Comparison of ENCODE assay signal across 24 cellular contexts in the genomic region with DNA sequence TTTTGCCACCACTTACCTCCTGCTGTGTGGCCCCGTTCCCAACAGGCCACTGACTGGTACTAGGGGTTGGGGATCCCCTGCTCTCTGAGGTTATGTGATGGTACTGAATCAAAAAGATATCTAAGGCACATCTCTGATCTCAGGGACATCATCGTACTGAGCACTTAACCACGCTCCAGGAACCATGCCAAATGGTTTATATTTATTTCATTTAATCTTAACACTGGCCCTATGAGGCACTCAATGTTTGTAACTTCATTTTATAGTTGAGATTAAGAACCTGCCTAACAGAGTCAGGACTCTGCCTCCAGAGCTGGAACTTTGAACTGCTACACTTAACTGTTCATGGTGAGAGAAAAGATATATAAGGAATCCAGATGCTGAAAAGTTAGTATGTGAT.
A peak's percentile ranks its signal among the peaks of the same experiment; 100 is the strongest.
DNase-seq lines count a peak whose midpoint lies in the region; ATAC-seq, FAIRE-seq and TF ChIP-seq lines count a peak whose summit lies in the region.
"Had no signal": no experiment of that assay in that cellular context is flagged by ENCODE, and none has a peak within 500 bp of the region (broad histone marks: within the 10 kb centered on the region; RNA-seq: fewer than 3 reads in every experiment).

No MANE protein-coding gene starts in this region.

- no peaks in the 10 kb centered on the region for H3K79me2 ChIP-seq in HepG2 (ENCODE audit: insufficient read depth, low read length)

- TF ChIP-seq POLR2A in right lobe of liver (IDR thresholded peaks at IDR 0.05) (no peak), HepG2 (IDR thresholded peaks at IDR 0.05; ENCODE audit: insufficient read depth in 1 of 2, low read depth in 2 of 2, low read length in 2 of 2) (no peak)

- no peak overlapping the region for H3K4me3 ChIP-seq in right lobe of liver
- no peak overlapping the region for H3K4me3 ChIP-seq in HepG2 (replicated peaks in 1 of 3; ENCODE audit: insufficient read depth in 1 of 3, low read depth in 2 of 3, low read length in 3 of 3)
- H3K4me3 ChIP-seq in foreskin fibroblast (ENCODE audit: low read depth in 1 of 2, low read length in 2 of 2): no peak overlapping the region
- H3K4me3 ChIP-seq: upper lobe of right lung had no signal

- no peaks in the 10 kb centered on the region for H3K27me3 ChIP-seq in right lobe of liver
- no peaks in the 10 kb centered on the region for H3K27me3 ChIP-seq in HepG2 (ENCODE audit: control insufficient read depth in 1 of 2, insufficient read depth in 2 of 2, low read length in 2 of 2)
- H3K27me3 ChIP-seq: upper lobe of right lung had no signal

- H3K4me1 ChIP-seq in right lobe of liver (peaks cover 0 to 16% (median 0%) of the 10 kb centered on the region in 4 donors), HepG2 (ENCODE audit: insufficient read depth, low read length) (peaks cover 36% of the 10 kb centered on the region)
- H3K4me1 ChIP-seq: upper lobe of right lung had no signal

- BruUV-seq in HepG2 (replicated peaks; lab: Mats Ljungman, UMichigan): no TSS peak

- no peaks in the 10 kb centered on the region for H3K9me3 ChIP-seq in right lobe of liver
- H3K9me3 ChIP-seq in HepG2 (ENCODE audit: low read length): no peaks in the 10 kb centered on the region
- H3K9me3 ChIP-seq: upper lobe of right lung had no signal

- H3K36me3 ChIP-seq in right lobe of liver: no peaks in the 10 kb centered on the region
- H3K36me3 ChIP-seq in HepG2 (replicated peaks in 1 of 2; ENCODE audit: control insufficient read depth in 1 of 2, insufficient read depth in 2 of 2, low read length in 2 of 2): no peaks in the 10 kb centered on the region
- H3K36me3 ChIP-seq: upper lobe of right lung had no signal

- H3K4me2 ChIP-seq in HepG2 (ENCODE audit: low read depth, low read length): no peak overlapping the region

- CTCF ChIA-PET in HepG2 (lab: Yijun Ruan, JAX; ENCODE audit: low intra/inter-chr PET ratio, low total read pairs): no interaction called here

- no peak for TF ChIP-seq CTCF in right lobe of liver (IDR thresholded peaks at IDR 0.05)
- no peak for TF ChIP-seq CTCF in HepG2 (CRISPR knock-in tag; IDR thresholded peaks at IDR 0.05)
- no peak for TF ChIP-seq CTCF in foreskin fibroblast (IDR thresholded peaks at IDR 0.05; ENCODE audit: low read depth, low read length)

- TF ChIP-seq EP300 in HepG2 (IDR thresholded peaks at IDR 0.05; ENCODE audit: low read depth in 2 of 2, low read length in 2 of 2): no peak
- no peak for TF ChIP-seq EP300 in HepG2 (CRISPR knock-in tag; IDR thresholded peaks at IDR 0.05; ENCODE audit: borderline replicate concordance)

- in situ Hi-C loops in HepG2 (cut with HindIII; ENCODE audit: extremely low pct_ligation_motif_present, low pct_unique_long_range_greater_than_20kb): no loop called here

- no peaks in the 10 kb centered on the region for H4K20me1 ChIP-seq in HepG2 (ENCODE audit: insufficient read depth, low read length)

- no peak for TF ChIP-seq RAD21 in HepG2 (CRISPR knock-in tag; IDR thresholded peaks at IDR 0.05)

- H3K27ac ChIP-seq in right lobe of liver (peak overlapping the region in 1 of 3 donors; percentile 7), HepG2 (ENCODE audit: extremely low read length, insufficient read depth, low read length) (no peak overlapping the region)
- H3K27ac ChIP-seq: C4-2B, upper lobe of right lung had no signal

- no peak overlapping the region for H2AFZ ChIP-seq in HepG2 (ENCODE audit: low read length)

- H3K9ac ChIP-seq in HepG2 (ENCODE audit: insufficient read depth, low read depth, low read length): no peak overlapping the region

- 39% methylated on average over 2 of the region's 3 CpGs for WGBS in right lobe of liver (ENCODE audit: insufficient coverage, low coverage, low lambda C conversion rate, missing lambda C conversion rate)
- 100% methylated on average over 2 of the region's 3 CpGs for WGBS in HepG2 (ENCODE audit: low lambda C conversion rate)

- POLR2A ChIA-PET in HepG2 (lab: Yijun Ruan, JAX): no interaction called here

- FAIRE-seq in HepG2 (lab: Jason Lieb, UNC): no peak
- FAIRE-seq: RCC 7860 had no signal

- ATAC-seq in right lobe of liver (peak; percentile 34 to 53 (median 43)), HepG2 (no peak; the same call in 2 of the 3 replicates), GM18517 (IDR thresholded peaks at IDR 0.05; ENCODE audit: unreplicated experiment) (no peak), HG02973 (IDR thresholded peaks at IDR 0.05; ENCODE audit: unreplicated experiment) (no peak)
- ATAC-seq: activated CD8-positive, alpha-beta T cell treated with anti-CD3 and anti-CD28 coated beads, Interleukin-2, amount 10 ng/mL, durations not matched to agents 7 days and 5 days; upper lobe of right lung had no signal

- intact Hi-C loops in right lobe of liver (cut with DNase I): no loop called here
- intact Hi-C loops in HepG2 (cut with micrococcal nuclease; ENCODE audit: unreplicated experiment): no loop called here

- DNase-seq in right lobe of liver (peak in 1 of 3 donors; percentile 25), HepG2 (ENCODE audit: low spot score) (no peak), amniotic epithelial cell (ENCODE audit: low read depth) (peak; percentile 72), foreskin fibroblast (peak; percentile 9 to 36), NCI-H1105 treated with DMSO at 0.1 percent for 48 hours (lab: John Stamatoyannopoulos, UW) (no peak), NCI-H1436 treated with DMSO at 0.1 percent for 48 hours (lab: John Stamatoyannopoulos, UW) (no peak)
- DNase-seq: activated CD4-positive, CD25-positive, alpha-beta regulatory T cell treated with anti-CD3 and anti-CD28 coated beads, Interleukin-2, amount 50 U/mL, for 72 hours; activated CD8-positive, alpha-beta T cell treated with anti-CD3 and anti-CD28 coated beads, Interleukin-2, amount 10 ng/mL, durations not matched to agents 7 days and 5 days; activated naive CD4-positive, alpha-beta T cell treated with Interleukin-2 at 50 U/mL for 16 hours; activated T-cell treated with anti-CD3 and anti-CD28 coated beads, Interleukin-2, amount 50 U/mL, for 1 hour; aorta; GDM1; hippocampal formation; islet precursor cell; KBM-7; naive B cell; NCI-H1930; NCI-H2227 treated with DMSO at 0.1 percent for 48 hours; NK-92 treated with Interleukin-12 subunit alpha and Interleukin-12 subunit beta, amount 100 ng/mL, for 24 hours; upper lobe of right lung had no signal

TF ChIP-seq in HepG2, 621 proteins besides CTCF, POLR2A, EP300 and RAD21 (continues in another document):
- TF ChIP-seq ZNF83 (CRISPR knock-in tag; IDR thresholded peaks at IDR 0.05; ENCODE audit: borderline replicate concordance) (no peak), ZNF562 (CRISPR knock-in tag; IDR thresholded peaks at IDR 0.05; ENCODE audit: borderline replicate concordance) (no peak), TBL1XR1 (IDR thresholded peaks at IDR 0.05; ENCODE audit: borderline replicate concordance, low read length, partially characterized antibody) (no peak), MAFF (IDR thresholded peaks at IDR 0.05; ENCODE audit: low read depth, low read length) (no peak), HHEX (CRISPR knock-in tag; IDR thresholded peaks at IDR 0.05) (no peak), SRY (CRISPR knock-in tag; IDR thresholded peaks at IDR 0.05) (no peak), ZKSCAN8 (CRISPR knock-in tag; IDR thresholded peaks at IDR 0.05; ENCODE audit: borderline replicate concordance) (no peak), MTA1 (CRISPR knock-in tag; IDR thresholded peaks at IDR 0.05; ENCODE audit: borderline replicate concordance) (no peak)
- TF ChIP-seq, protein P1, sequence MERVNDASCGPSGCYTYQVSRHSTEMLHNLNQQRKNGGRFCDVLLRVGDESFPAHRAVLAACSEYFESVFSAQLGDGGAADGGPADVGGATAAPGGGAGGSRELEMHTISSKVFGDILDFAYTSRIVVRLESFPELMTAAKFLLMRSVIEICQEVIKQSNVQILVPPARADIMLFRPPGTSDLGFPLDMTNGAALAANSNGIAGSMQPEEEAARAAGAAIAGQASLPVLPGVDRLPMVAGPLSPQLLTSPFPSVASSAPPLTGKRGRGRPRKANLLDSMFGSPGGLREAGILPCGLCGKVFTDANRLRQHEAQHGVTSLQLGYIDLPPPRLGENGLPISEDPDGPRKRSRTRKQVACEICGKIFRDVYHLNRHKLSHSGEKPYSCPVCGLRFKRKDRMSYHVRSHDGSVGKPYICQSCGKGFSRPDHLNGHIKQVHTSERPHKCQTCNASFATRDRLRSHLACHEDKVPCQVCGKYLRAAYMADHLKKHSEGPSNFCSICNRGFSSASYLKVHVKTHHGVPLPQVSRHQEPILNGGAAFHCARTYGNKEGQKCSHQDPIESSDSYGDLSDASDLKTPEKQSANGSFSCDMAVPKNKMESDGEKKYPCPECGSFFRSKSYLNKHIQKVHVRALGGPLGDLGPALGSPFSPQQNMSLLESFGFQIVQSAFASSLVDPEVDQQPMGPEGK (CRISPR knock-in tag; IDR thresholded peaks at IDR 0.05): no peak
- TF ChIP-seq, protein P2, sequence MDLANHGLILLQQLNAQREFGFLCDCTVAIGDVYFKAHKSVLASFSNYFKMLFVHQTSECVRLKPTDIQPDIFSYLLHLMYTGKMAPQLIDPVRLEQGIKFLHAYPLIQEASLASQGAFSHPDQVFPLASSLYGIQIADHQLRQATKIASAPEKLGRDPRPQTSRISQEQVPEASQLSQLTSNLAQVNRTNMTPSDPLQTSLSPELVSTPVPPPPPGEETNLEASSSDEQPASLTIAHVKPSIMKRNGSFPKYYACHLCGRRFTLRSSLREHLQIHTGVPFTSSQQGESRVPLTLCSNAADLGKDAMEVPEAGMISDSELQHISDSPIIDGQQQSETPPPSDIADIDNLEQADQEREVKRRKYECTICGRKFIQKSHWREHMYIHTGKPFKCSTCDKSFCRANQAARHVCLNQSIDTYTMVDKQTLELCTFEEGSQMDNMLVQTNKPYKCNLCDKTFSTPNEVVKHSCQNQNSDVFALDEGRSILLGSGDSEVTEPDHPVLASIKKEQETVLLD (CRISPR knock-in tag; IDR thresholded peaks at IDR 0.05; ENCODE audit: low read depth): no peak

Comparison
In these comparisons a context has a peak if more than half of its experiments do, and no peak if none do; other contexts are left out.
1. ATAC-seq: peak in right lobe of liver (4 of 4); none in HepG2 (single experiment), GM18517 (single experiment) and HG02973 (single experiment).
2. DNase-seq: peak in amniotic epithelial cell (single experiment) and foreskin fibroblast (2 of 2); none in HepG2 (single experiment), NCI-H1105 treated with DMSO at 0.1 percent for 48 hours (single experiment) and NCI-H1436 treated with DMSO at 0.1 percent for 48 hours (single experiment).